ENCODE assay signal across 32 cellular contexts in the genomic region with DNA sequence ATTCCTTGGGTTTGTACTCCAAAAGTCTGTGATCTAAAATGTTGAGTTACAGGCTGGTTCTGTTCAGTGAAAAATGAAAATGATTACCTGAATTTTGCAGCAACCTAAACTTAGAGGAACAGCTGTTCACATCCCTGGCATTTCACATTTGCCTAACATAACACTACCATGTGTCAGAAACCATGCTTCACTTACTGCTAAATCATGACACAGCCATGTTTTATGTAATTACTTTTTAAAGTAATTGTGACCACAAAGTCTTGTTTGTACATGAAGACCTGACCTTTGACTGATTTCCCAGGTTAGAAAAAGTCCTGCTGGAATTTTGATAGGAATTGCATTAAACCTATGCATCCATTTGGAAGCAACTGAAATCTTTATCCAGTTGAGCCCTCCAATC.
"Had no signal": no experiment of that assay in that cellular context is flagged by ENCODE, and none has a peak within 500 bp of the region (broad histone marks: within the 10 kb centered on the region; RNA-seq: fewer than 3 reads in every experiment).

No MANE protein-coding gene starts in this region.

- H3K27ac Mint-ChIP-seq: activated CD8-positive, alpha-beta T cell treated with anti-CD3 and anti-CD28 coated beads, Interleukin-2, amount 10 ng/mL, durations not matched to agents 7 days and 5 days; activated naive CD4-positive, alpha-beta T cell treated with anti-CD3 and anti-CD28 coated beads for 36 hours; activated naive CD8-positive, alpha-beta T cell treated with anti-CD3 and anti-CD28 coated beads for 36 hours; activated T-cell treated with anti-CD3 and anti-CD28 coated beads, Interleukin-2, amount 50 U/mL, for 24 hours; activated T-helper 1 cell treated with anti-CD3 and anti-CD28 coated beads, Interleukin-12 subunit alpha, Interleukin-12 subunit beta, Interleukin-2, Interleukin-4 antibody, amounts not matched to agents 30 ng/mL and 10 ng/mL and 1 ng/mL, durations not matched to agents 14 hours and 24 hours and 36 hours had no signal

- H3K9me3 ChIP-seq: Peyer's patch had no signal

- H3K9me3 Mint-ChIP-seq: activated naive CD4-positive, alpha-beta T cell treated with anti-CD3 and anti-CD28 coated beads for 36 hours; activated T-cell treated with anti-CD3 and anti-CD28 coated beads, Interleukin-2, amount 50 U/mL, for 24 hours; activated T-helper 1 cell treated with anti-CD3 and anti-CD28 coated beads, Interleukin-12 subunit alpha, Interleukin-12 subunit beta, Interleukin-2, Interleukin-4 antibody, amounts not matched to agents 30 ng/mL and 10 ng/mL and 1 ng/mL, durations not matched to agents 14 hours and 24 hours and 36 hours had no signal

- H3K4me3 ChIP-seq: Peyer's patch, SK-N-MC had no signal

- DNase-seq: activated CD4-positive, alpha-beta T cell treated with anti-CD3 and anti-CD28 coated beads for 1 hour; activated CD4-positive, alpha-beta T cell treated with anti-CD3 and anti-CD28 coated beads for 48 hours; activated CD4-positive, alpha-beta T cell treated with anti-CD3 and anti-CD28 coated beads, Interleukin-2, amount 50 U/mL, for 48 hours; activated CD4-positive, CD25-positive, alpha-beta regulatory T cell; activated CD8-positive, alpha-beta T cell treated with anti-CD3 and anti-CD28 coated beads, Interleukin-2, amount 10 ng/mL, durations not matched to agents 7 days and 5 days; activated gamma-delta T cell treated with Interleukin-2 at 50 U/mL for 16 hours; activated naive CD4-positive, alpha-beta T cell treated with anti-CD3 and anti-CD28 coated beads for 36 hours; activated naive CD8-positive, alpha-beta T cell treated with anti-CD3 and anti-CD28 coated beads for 36 hours; activated T-cell treated with anti-CD3 and anti-CD28 coated beads, Interleukin-2, amount 50 U/mL, for 24 hours; amniotic stem cell; aorta; brain microvascular endothelial cell; Kasumi-1; KG1; MM.1S; NCI-H1092 treated with DMSO at 0.1 percent for 48 hours; NCI-H1417; NCI-H146; NCI-H187; NCI-H2029 treated with DMSO at 0.1 percent for 48 hours; NCI-H345; NCI-H524 treated with DMSO at 0.1 percent for 48 hours; NCI-H748 treated with DMSO at 0.1 percent for 48 hours; NK-92 treated with Interleukin-12 subunit alpha and Interleukin-12 subunit beta, amount 100 ng/mL, for 24 hours; PC-3; Peyer's patch; Right ventricle myocardium superior; RPMI8226; T1000; WERI-Rb-1 had no signal

- H3K4me3 Mint-ChIP-seq: activated CD8-positive, alpha-beta T cell treated with anti-CD3 and anti-CD28 coated beads, Interleukin-2, amount 10 ng/mL, durations not matched to agents 7 days and 5 days; activated naive CD4-positive, alpha-beta T cell treated with anti-CD3 and anti-CD28 coated beads for 36 hours; activated naive CD8-positive, alpha-beta T cell treated with anti-CD3 and anti-CD28 coated beads for 36 hours; activated T-cell treated with anti-CD3 and anti-CD28 coated beads, Interleukin-2, amount 50 U/mL, for 24 hours; activated T-helper 1 cell treated with anti-CD3 and anti-CD28 coated beads, Interleukin-12 subunit alpha, Interleukin-12 subunit beta, Interleukin-2, Interleukin-4 antibody, amounts not matched to agents 30 ng/mL and 10 ng/mL and 1 ng/mL, durations not matched to agents 14 hours and 24 hours and 36 hours had no signal

- H3K36me3 ChIP-seq: brain microvascular endothelial cell, Peyer's patch, WERI-Rb-1 had no signal

- ATAC-seq: activated CD8-positive, alpha-beta T cell treated with anti-CD3 and anti-CD28 coated beads, Interleukin-2, amount 10 ng/mL, durations not matched to agents 7 days and 5 days; PC-3 had no signal

- H3K4me1 ChIP-seq: Peyer's patch had no signal

- H3K27ac ChIP-seq: brain microvascular endothelial cell, Peyer's patch, SK-N-MC, WERI-Rb-1 had no signal

- H3K27me3 ChIP-seq: brain microvascular endothelial cell, Peyer's patch had no signal
